ENCODE assay signal across 12 cellular contexts in the genomic region with DNA sequence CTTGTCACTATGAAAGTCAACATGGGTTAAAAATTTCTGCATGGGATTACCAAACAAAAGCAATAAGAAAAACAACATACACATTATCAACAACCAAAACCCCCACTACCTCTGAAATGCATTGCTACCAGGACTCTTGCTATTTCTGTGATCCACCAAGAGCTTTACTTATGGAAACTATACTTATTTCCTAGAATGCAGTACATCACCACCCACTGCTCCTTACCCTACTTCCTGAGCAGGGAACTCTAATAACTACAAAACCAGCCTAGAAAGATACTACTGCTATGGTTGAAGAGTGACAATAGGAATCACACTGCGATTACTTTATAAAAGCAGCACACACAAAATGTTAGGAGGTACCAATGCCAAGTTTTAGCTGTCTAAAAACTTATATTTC. TPM values are rescaled to one million over a fixed set of nuclear protein-coding genes. Genes with fewer than 3 reads are reported as not detected.
A peak's percentile ranks its signal among the peaks of the same experiment; 100 is the strongest.
DNase-seq lines count a peak whose midpoint lies in the region; ATAC-seq and TF ChIP-seq lines count a peak whose summit lies in the region.
"Had no signal": no experiment of that assay in that cellular context is flagged by ENCODE, and none has a peak within 500 bp of the region (broad histone marks: within the 10 kb centered on the region; RNA-seq: fewer than 3 reads in every experiment).

No MANE protein-coding gene starts in this region.

- no peak overlapping the region for H2BK12ac ChIP-seq in mesenchymal stem cell (ENCODE audit: low read length in 2 of 2)

- H3K36me3 ChIP-seq in HEK293 (ENCODE audit: control insufficient read depth in 2 of 2, insufficient read depth in 1 of 2, low read length in 2 of 2): no peaks in the 10 kb centered on the region
- H3K36me3 ChIP-seq in WERI-Rb-1: no peaks in the 10 kb centered on the region
- H3K36me3 ChIP-seq in mesenchymal stem cell (ENCODE audit: control insufficient read depth in 1 of 2, insufficient read depth in 2 of 2, low read depth in 1 of 2, low read length in 2 of 2): no peaks in the 10 kb centered on the region
- H3K36me3 ChIP-seq in subcutaneous abdominal adipose tissue (ENCODE audit: control insufficient read depth in 5 of 5, insufficient read depth in 5 of 5, low read length in 5 of 5): no peaks in the 10 kb centered on the region
- H3K36me3 ChIP-seq in suprapubic skin: no peaks in the 10 kb centered on the region
- H3K36me3 ChIP-seq in naive thymus-derived CD4-positive, alpha-beta T cell (ENCODE audit: control insufficient read depth in 2 of 3, insufficient read depth in 3 of 3, low read length in 3 of 3): no peaks in the 10 kb centered on the region
- H3K36me3 ChIP-seq: BLaER1, Peyer's patch had no signal

- H2BK5ac ChIP-seq in mesenchymal stem cell (ENCODE audit: low read depth, low read length, poor library complexity, severe bottlenecking): no peak overlapping the region

- intact Hi-C loops in naive thymus-derived CD4-positive, alpha-beta T cell (cut with micrococcal nuclease): no loop called here

- no peak for TF ChIP-seq CTCF in HEK293 (tag by site-specific recombination; IDR thresholded peaks at IDR 0.05)
- TF ChIP-seq CTCF in WERI-Rb-1 (IDR thresholded peaks at IDR 0.05; ENCODE audit: low read depth, low read length): no peak
- TF ChIP-seq CTCF in suprapubic skin (IDR thresholded peaks at IDR 0.05): no peak

- no peak overlapping the region for H2AFZ ChIP-seq in mesenchymal stem cell (ENCODE audit: low read depth, low read length)

- H3K4me2 ChIP-seq in mesenchymal stem cell (ENCODE audit: low read length, poor library complexity, severe bottlenecking): no peak overlapping the region
- H3K4me2 ChIP-seq: BLaER1 had no signal

- no peak for DNase-seq in WERI-Rb-1
- DNase-seq in mesenchymal stem cell: no peak
- no peak for DNase-seq in suprapubic skin (ENCODE audit: low spot score in 2 of 2)
- DNase-seq in naive thymus-derived CD4-positive, alpha-beta T cell: no peak
- no peak for DNase-seq in HEK293T (ENCODE audit: extremely low spot score)
- DNase-seq: NCI-H1092, NCI-H774, Peyer's patch, SHP77 treated with DMSO at 0.1 percent for 48 hours had no signal

- H3K9me3 ChIP-seq in HEK293 (ENCODE audit: control insufficient read depth, insufficient read depth, low read depth, low read length): no peaks in the 10 kb centered on the region
- no peaks in the 10 kb centered on the region for H3K9me3 ChIP-seq in WERI-Rb-1 (ENCODE audit: severe bottlenecking)
- no peaks in the 10 kb centered on the region for H3K9me3 ChIP-seq in mesenchymal stem cell (ENCODE audit: control insufficient read depth, low read length)
- no peaks in the 10 kb centered on the region for H3K9me3 ChIP-seq in subcutaneous abdominal adipose tissue (ENCODE audit: control insufficient read depth in 5 of 5, low read length in 5 of 5)
- H3K9me3 ChIP-seq in suprapubic skin: no peaks in the 10 kb centered on the region
- H3K9me3 ChIP-seq in naive thymus-derived CD4-positive, alpha-beta T cell (ENCODE audit: control insufficient read depth in 2 of 3, low read length in 3 of 3): no peaks in the 10 kb centered on the region
- H3K9me3 ChIP-seq: BLaER1, Peyer's patch had no signal

- no peak overlapping the region for H3K4me3 ChIP-seq in HEK293 (ENCODE audit: low read depth, low read length)
- H3K4me3 ChIP-seq in WERI-Rb-1 (ENCODE audit: low read depth, low read length): no peak overlapping the region
- no peak overlapping the region for H3K4me3 ChIP-seq in mesenchymal stem cell (ENCODE audit: insufficient read depth in 1 of 2, low read depth in 1 of 2, low read length in 2 of 2)
- no peak overlapping the region for H3K4me3 ChIP-seq in subcutaneous abdominal adipose tissue (ENCODE audit: low read depth in 1 of 5, low read length in 5 of 5)
- H3K4me3 ChIP-seq in suprapubic skin: no peak overlapping the region
- H3K4me3 ChIP-seq in naive thymus-derived CD4-positive, alpha-beta T cell (ENCODE audit: low read length): no peak overlapping the region
- H3K4me3 ChIP-seq: BLaER1, Peyer's patch had no signal

- H3K4me3 Mint-ChIP-seq in naive thymus-derived CD4-positive, alpha-beta T cell: no peak overlapping the region

- H3K79me1 ChIP-seq in mesenchymal stem cell (replicated peaks; ENCODE audit: low read length, poor library complexity, severe bottlenecking): no peaks in the 10 kb centered on the region

- no CpG with 5 or more reads among the region's 1 CpG for WGBS in mesenchymal stem cell
- WGBS in suprapubic skin: 82% methylated on average over 1 of the region's 1 CpG

- peak overlapping the region; percentile 56 for H3K9ac ChIP-seq in mesenchymal stem cell (ENCODE audit: low read length)
- H3K9ac ChIP-seq in subcutaneous abdominal adipose tissue (ENCODE audit: low read length in 5 of 5): no peak overlapping the region
- H3K9ac ChIP-seq: BLaER1 had no signal

- no peak overlapping the region for H2BK120ac ChIP-seq in mesenchymal stem cell (ENCODE audit: low read depth, low read length)

- H3K4me1 ChIP-seq in HEK293 (ENCODE audit: control insufficient read depth, insufficient read depth, low read length) (peaks cover 7% of the 10 kb centered on the region), mesenchymal stem cell (ENCODE audit: control insufficient read depth, insufficient read depth, low read depth, low read length) (no peaks in the 10 kb centered on the region), subcutaneous abdominal adipose tissue (ENCODE audit: control insufficient read depth in 5 of 5, insufficient read depth in 5 of 5, low read length in 5 of 5) (peaks cover 0 to 18% (median 11%) of the 10 kb centered on the region in 5 donors), suprapubic skin (peaks cover 13% of the 10 kb centered on the region)
- no peaks in the 10 kb centered on the region for H3K4me1 ChIP-seq in naive thymus-derived CD4-positive, alpha-beta T cell (ENCODE audit: control insufficient read depth in 2 of 2, insufficient read depth in 2 of 2, low read length in 2 of 2)
- H3K4me1 ChIP-seq: BLaER1, Peyer's patch had no signal

- CTCF ChIA-PET in HEK293 (lab: Yijun Ruan, JAX): interaction anchor here (0.6 to 2.0 kb wide), 6 partner anchors 18 to 339 kb away, joined by 3 to 7 read pairs (median 3); a partner anchor contains a TSS
- CTCF ChIA-PET in naive thymus-derived CD4-positive, alpha-beta T cell (lab: Charles Lee): no interaction called here
- CTCF ChIA-PET in HEK293T (lab: Yijun Ruan, JAX): interaction anchor here (0.6 kb wide), 2 partner anchors 25 to 190 kb away, joined by 3 read pairs; no protein-coding TSS in a partner anchor

- H4K91ac ChIP-seq in mesenchymal stem cell (ENCODE audit: low read length): no peak overlapping the region

- no peak overlapping the region for H4K8ac ChIP-seq in mesenchymal stem cell (ENCODE audit: low read length)

- no peak for ATAC-seq in naive thymus-derived CD4-positive, alpha-beta T cell

- H3K4me1 Mint-ChIP-seq in naive thymus-derived CD4-positive, alpha-beta T cell: no peaks in the 10 kb centered on the region

- H3K18ac ChIP-seq in mesenchymal stem cell (ENCODE audit: low read depth in 1 of 2, low read length in 2 of 2): no peak overlapping the region

- H3K27me3 ChIP-seq in WERI-Rb-1 (ENCODE audit: insufficient read depth, low read depth, severe bottlenecking) (no peaks in the 10 kb centered on the region), mesenchymal stem cell (ENCODE audit: control insufficient read depth in 1 of 2, insufficient read depth in 1 of 2, low read length in 2 of 2) (no peaks in the 10 kb centered on the region), subcutaneous abdominal adipose tissue (ENCODE audit: control insufficient read depth in 5 of 5, insufficient read depth in 4 of 5, low read length in 5 of 5) (no peaks in the 10 kb centered on the region), suprapubic skin (no peaks in the 10 kb centered on the region)
- no peaks in the 10 kb centered on the region for H3K27me3 ChIP-seq in naive thymus-derived CD4-positive, alpha-beta T cell (ENCODE audit: control insufficient read depth in 2 of 2, insufficient read depth in 2 of 2, low read length in 2 of 2)
- H3K27me3 ChIP-seq: BLaER1, Peyer's patch had no signal

- H3K36me3 Mint-ChIP-seq in naive thymus-derived CD4-positive, alpha-beta T cell: no peaks in the 10 kb centered on the region

- no peak for TF ChIP-seq EP300 in suprapubic skin (IDR thresholded peaks at IDR 0.05)

- no peak for TF ChIP-seq POLR2A in suprapubic skin (IDR thresholded peaks at IDR 0.05)

- H3K27ac ChIP-seq in HEK293 (ENCODE audit: extremely low read depth, low read depth, low read length): no peak overlapping the region
- H3K27ac ChIP-seq in WERI-Rb-1: peak overlapping the region; percentile 70; the same call in 1 of the 2 replicates
- H3K27ac ChIP-seq in mesenchymal stem cell (ENCODE audit: low read length, poor library complexity, severe bottlenecking): no peak overlapping the region
- peak overlapping the region; percentile 15 for H3K27ac ChIP-seq in subcutaneous abdominal adipose tissue (ENCODE audit: low read depth, low read length)
- H3K27ac ChIP-seq in suprapubic skin: no peak overlapping the region
- H3K27ac ChIP-seq in naive thymus-derived CD4-positive, alpha-beta T cell (ENCODE audit: low read depth, low read length): no peak overlapping the region
- H3K27ac ChIP-seq: BLaER1, Peyer's patch had no signal

- H3K14ac ChIP-seq in mesenchymal stem cell (ENCODE audit: low read length in 2 of 2): no peak overlapping the region

- no peaks in the 10 kb centered on the region for H3K27me3 Mint-ChIP-seq in naive thymus-derived CD4-positive, alpha-beta T cell

- H3K27ac Mint-ChIP-seq in naive thymus-derived CD4-positive, alpha-beta T cell: no peak overlapping the region

- no peak overlapping the region for H3K23ac ChIP-seq in mesenchymal stem cell (ENCODE audit: low read length in 2 of 2)

- H2AK5ac ChIP-seq in mesenchymal stem cell (ENCODE audit: low read length, severe bottlenecking): no peak overlapping the region

- no peak overlapping the region for H2BK15ac ChIP-seq in mesenchymal stem cell (ENCODE audit: low read depth, poor library complexity, severe bottlenecking)

- H3K4ac ChIP-seq in mesenchymal stem cell (ENCODE audit: low read depth in 1 of 2, low read length in 2 of 2): no peak overlapping the region

- POLR2A ChIA-PET in HEK293 (lab: Yijun Ruan, JAX): interaction anchor here (1.7 kb wide), 1 partner anchor 21 kb away, joined by 5 read pairs; no protein-coding TSS in a partner anchor
- POLR2A ChIA-PET in naive thymus-derived CD4-positive, alpha-beta T cell (lab: Charles Lee): no interaction called here
- POLR2A ChIA-PET in HEK293T (lab: Yijun Ruan, JAX): no interaction called here

- peaks cover 0 to 24% (median 0%) of the 10 kb centered on the region in 11 donors for H3K9me3 Mint-ChIP-seq in naive thymus-derived CD4-positive, alpha-beta T cell

TF ChIP-seq in HEK293T, 16 proteins besides CTCF, POLR2A, EP300 and RAD21 (continues in another document):
- TF ChIP-seq SP1 (IDR thresholded peaks at IDR 0.05) (no peak), FOXK2 (IDR thresholded peaks at IDR 0.05) (no peak), ARNT (IDR thresholded peaks at IDR 0.05) (no peak), LEF1 (IDR thresholded peaks at IDR 0.05; ENCODE audit: borderline replicate concordance) (no peak), SUZ12 (IDR thresholded peaks at IDR 0.05) (no peak), CTBP1 (IDR thresholded peaks at IDR 0.05; ENCODE audit: borderline replicate concordance) (no peak)

RNA-seq across cellular contexts. Expression of a gene that starts 22.2 kb away (rescaled TPM):
- 32.8 TPM for polyA plus RNA-seq in mesenchymal stem cell (2013, experiment 1 of 2)
- polyA plus RNA-seq in mesenchymal stem cell (2013, experiment 2 of 2): 33.7 TPM
- 10 to 100 TPM in 3 of 4 donors, 1 to 10 TPM in 1; 9.6 to 26.0 (median 12.6) TPM for total RNA-seq in suprapubic skin
- total RNA-seq in naive thymus-derived CD4-positive, alpha-beta T cell: not detected
- not detected for polyA plus RNA-seq in naive thymus-derived CD4-positive, alpha-beta T cell

Comparison
In these comparisons a context has a peak if more than half of its experiments do, and no peak if none do; other contexts are left out.
1. H3K27ac ChIP-seq: peak in WERI-Rb-1 (single experiment) and subcutaneous abdominal adipose tissue (single experiment); none in HEK293 (single experiment), mesenchymal stem cell (single experiment), suprapubic skin (single experiment) and naive thymus-derived CD4-positive, alpha-beta T cell (single experiment).
2. RNA of a gene that starts 22.2 kb away (total RNA-seq): 9.6 to 26.0 TPM in suprapubic skin; not detected in naive thymus-derived CD4-positive, alpha-beta T cell; every median in the first group is over 4 times any median in the second.